30 cellular contexts compared by ENCODE assay signal in genomic region chr20:53810661-53811355, GRCh38.
"Had no signal": no experiment of that assay in that cellular context is flagged by ENCODE, and none has a peak within 500 bp of the region (broad histone marks: within the 10 kb centered on the region; RNA-seq: fewer than 3 reads in every experiment).

No MANE protein-coding gene starts in this region.

- H3K36me3 Mint-ChIP-seq: immature natural killer cell, mesothelial cell of epicardium, naive B cell, natural killer cell, neural progenitor cell, type B pancreatic cell had no signal

- DNase-seq: hypothalamus; immature natural killer cell; kidney; left colon; left lung; lower lobe of right lung; mammary epithelial cell; mesenchymal stem cell; naive B cell; natural killer cell; nephron progenitor cell; occipital lobe; ovary; right lobe of liver; stimulated activated CD4-positive, alpha-beta T cell treated with anti-CD3 and anti-CD28 coated beads, Interleukin-1b, Interleukin-23, amount 100 ng/mL, for 48 hours; stimulated activated CD4-positive, alpha-beta T cell treated with anti-CD3 and anti-CD28 coated beads, Interleukin-2, amount 100 ng/mL, for 48 hours; stimulated activated CD4-positive, alpha-beta T cell treated with anti-CD3 and anti-CD28 coated beads, Interleukin-4, amount 100 ng/mL, for 4 hours; stimulated activated CD8-positive, alpha-beta memory T cell treated with anti-CD3 and anti-CD28 coated beads, Interleukin-4, amount 100 ng/mL, for 48 hours; stimulated activated naive CD4-positive, alpha-beta T cell; substantia nigra; uterus had no signal

- H3K27me3 Mint-ChIP-seq: naive B cell; progenitor cell of endocrine pancreas; stimulated activated naive CD8-positive, alpha-beta T cell treated with anti-CD3 and anti-CD28 coated beads, Interleukin-15, Interleukin-2, amounts not matched to agents 100 ng/mL and 50 ng/mL, for 24 hours; type B pancreatic cell had no signal

- H3K4me1 ChIP-seq: left lung, lower lobe of right lung, right atrium auricular region, right lobe of liver, tibial nerve, uterus had no signal

- H3K4me3 ChIP-seq: left lung, lower lobe of right lung, neural progenitor cell, ovary, right atrium auricular region, right lobe of liver, smooth muscle cell, tibial nerve, uterus had no signal

- H3K9me3 ChIP-seq: left lung, lower lobe of right lung, neutrophil, ovary, right atrium auricular region, right lobe of liver, tibial nerve, uterus had no signal

- H3K27ac ChIP-seq: left lung, lower lobe of right lung, neural progenitor cell, neutrophil, ovary, right atrium auricular region, right lobe of liver, tibial nerve, uterus had no signal

- H3K4me3 Mint-ChIP-seq: immature natural killer cell; mesothelial cell of epicardium; naive B cell; natural killer cell; nephron progenitor cell; neural progenitor cell; stimulated activated naive CD8-positive, alpha-beta T cell treated with anti-CD3 and anti-CD28 coated beads, Interleukin-15, Interleukin-2, amounts not matched to agents 100 ng/mL and 50 ng/mL, for 24 hours; type B pancreatic cell had no signal

- H3K27ac Mint-ChIP-seq: immature natural killer cell; mesothelial cell of epicardium; naive B cell; natural killer cell; nephron progenitor cell; neural progenitor cell; progenitor cell of endocrine pancreas; stimulated activated naive CD8-positive, alpha-beta T cell treated with anti-CD3 and anti-CD28 coated beads, Interleukin-15, Interleukin-2, amounts not matched to agents 100 ng/mL and 50 ng/mL, for 24 hours; type B pancreatic cell had no signal

- ATAC-seq: left colon, left lung, lower lobe of right lung, natural killer cell, right lobe of liver had no signal

- H3K36me3 ChIP-seq: left lung, lower lobe of right lung, neural progenitor cell, neutrophil, ovary, right atrium auricular region, right lobe of liver, tibial nerve, uterus had no signal

- H3K9me3 Mint-ChIP-seq: immature natural killer cell; mesothelial cell of epicardium; naive B cell; natural killer cell; nephron progenitor cell; neural progenitor cell; stimulated activated naive CD8-positive, alpha-beta T cell treated with anti-CD3 and anti-CD28 coated beads, Interleukin-15, Interleukin-2, amounts not matched to agents 100 ng/mL and 50 ng/mL, for 24 hours; type B pancreatic cell had no signal

- H3K27me3 ChIP-seq: left lung, neural progenitor cell, neutrophil, ovary, right atrium auricular region, right lobe of liver, tibial nerve, uterus had no signal
